8 cellular contexts compared by ENCODE assay signal in genomic region chrX:120250522-120251271, GRCh38. TPM values are rescaled to one million over a fixed set of nuclear protein-coding genes. Genes with fewer than 3 reads are reported as not detected.
DNase-seq lines count a peak whose midpoint lies in the region; ATAC-seq and TF ChIP-seq lines count a peak whose summit lies in the region.

TSS of gene ZBTB33 (plus strand) at chrX:120250812. CDS start at chrX:120253416, 2,604 bp downstream.

- no peaks in the 10 kb centered on the region for H3K9me3 ChIP-seq in fibroblast of lung (ENCODE audit: control insufficient read depth, insufficient read depth, low read depth, low read length)

- H3K9ac ChIP-seq in fibroblast of lung (ENCODE audit: insufficient read depth, low read length): peak within 1 kb of the TSS; percentile 70

- H3K27me3 Mint-ChIP-seq in activated T-helper 17 cell treated with anti-CD3 and anti-CD28 coated beads, Interleukin-2, amount 50 U/mL, for 72 hours: no peaks in the 10 kb centered on the region
- no peaks in the 10 kb centered on the region for H3K27me3 Mint-ChIP-seq in naive thymus-derived CD8-positive, alpha-beta T cell

- H3K4me2 ChIP-seq in fibroblast of lung (ENCODE audit: extremely low read depth, insufficient read depth, low read length): peak within 1 kb of the TSS; percentile 74

- H4K20me1 ChIP-seq in fibroblast of lung (ENCODE audit: control insufficient read depth, extremely low read depth, insufficient read depth, low read length): no peaks in the 10 kb centered on the region

- no peaks in the 10 kb centered on the region for H3K27me3 ChIP-seq in fibroblast of lung (ENCODE audit: control insufficient read depth, insufficient read depth, low read length)

- H3K36me3 ChIP-seq in fibroblast of lung (ENCODE audit: control insufficient read depth, insufficient read depth, low read length): no peaks in the 10 kb centered on the region

- H3K36me3 Mint-ChIP-seq in activated T-helper 17 cell treated with anti-CD3 and anti-CD28 coated beads, Interleukin-2, amount 50 U/mL, for 72 hours (ENCODE audit: low read depth): peaks cover 33% of the 10 kb centered on the region
- peaks cover 7 to 27% (median 11%) of the 10 kb centered on the region in 3 donors for H3K36me3 Mint-ChIP-seq in naive thymus-derived CD8-positive, alpha-beta T cell

- H3K9me3 Mint-ChIP-seq in activated T-helper 17 cell treated with anti-CD3 and anti-CD28 coated beads, Interleukin-2, amount 50 U/mL, for 72 hours: no peaks in the 10 kb centered on the region
- H3K9me3 Mint-ChIP-seq in naive thymus-derived CD8-positive, alpha-beta T cell: no peaks in the 10 kb centered on the region

- DNase-seq in ELF-1 (ENCODE audit: low read depth, low spot score) (peak; percentile 99), GOT3 (lab: John Stamatoyannopoulos, UW) (peak; percentile 68), RWPE1 (ENCODE audit: low spot score) (peak; percentile 86), fibroblast of lung (ENCODE audit: low read depth in 2 of 2) (peak; percentile 93 to 94)
- peak; percentile 71 to 90 (median 82) for DNase-seq in naive thymus-derived CD8-positive, alpha-beta T cell
- DNase-seq in stimulated activated naive CD4-positive, alpha-beta T cell (lab: John Stamatoyannopoulos, UW): peak; percentile 66 to 85 (median 78)

- peaks cover 11% of the 10 kb centered on the region for H3K79me2 ChIP-seq in fibroblast of lung (ENCODE audit: control insufficient read depth, insufficient read depth, low read length)

- H2AFZ ChIP-seq in fibroblast of lung (ENCODE audit: low read length): peak within 1 kb of the TSS; percentile 53

- peak within 1 kb of the TSS; percentile 44 to 83 (median 59) for H3K4me3 ChIP-seq in fibroblast of lung (replicated peaks in 1 of 4; ENCODE audit: control extremely low read depth in 1 of 4, insufficient read depth in 1 of 4, low read depth in 3 of 4, low read length in 4 of 4)

- H3K4me1 Mint-ChIP-seq in activated T-helper 17 cell treated with anti-CD3 and anti-CD28 coated beads, Interleukin-2, amount 50 U/mL, for 72 hours: peaks cover 10% of the 10 kb centered on the region
- H3K4me1 Mint-ChIP-seq in naive thymus-derived CD8-positive, alpha-beta T cell: peaks cover 7 to 39% (median 22%) of the 10 kb centered on the region in 4 donors

- peak within 1 kb of the TSS; percentile 86 for H3K27ac ChIP-seq in RWPE1
- H3K27ac ChIP-seq in fibroblast of lung (ENCODE audit: insufficient read depth, low read length): peak within 1 kb of the TSS; percentile 72

- peak; percentile 65 for TF ChIP-seq CTCF in LNCAP (IDR thresholded peaks at IDR 0.05)
- TF ChIP-seq CTCF in RWPE1 (conservative IDR thresholded peaks at IDR 0.05; ENCODE audit: low read depth): peak; percentile 75
- peak; percentile 34 to 54 for TF ChIP-seq CTCF in fibroblast of lung (conservative IDR thresholded peaks at IDR 0.05 in 1 of 2, IDR thresholded peaks at IDR 0.05 in 1 of 2; ENCODE audit: low read depth in 1 of 2, low read length in 2 of 2)

- CTCF ChIA-PET in RWPE1 (lab: Yijun Ruan, JAX): interaction anchor here (0.5 kb wide), 1 partner anchor 42 kb away, joined by 3 read pairs; no protein-coding TSS in a partner anchor

- H3K27ac Mint-ChIP-seq in activated T-helper 17 cell treated with anti-CD3 and anti-CD28 coated beads, Interleukin-2, amount 50 U/mL, for 72 hours: peak within 1 kb of the TSS; percentile 96
- peak within 1 kb of the TSS; percentile 94 to 99 (median 97) for H3K27ac Mint-ChIP-seq in naive thymus-derived CD8-positive, alpha-beta T cell

- peak; percentile 97 for ATAC-seq in activated T-helper 17 cell treated with anti-CD3 and anti-CD28 coated beads, Interleukin-2, amount 50 U/mL, for 72 hours (replicated peaks)
- peak; percentile 98 for ATAC-seq in naive thymus-derived CD8-positive, alpha-beta T cell

- H3K4me3 Mint-ChIP-seq in activated T-helper 17 cell treated with anti-CD3 and anti-CD28 coated beads, Interleukin-2, amount 50 U/mL, for 72 hours: peak within 1 kb of the TSS; percentile 93
- peak within 1 kb of the TSS; percentile 88 to 97 (median 94) for H3K4me3 Mint-ChIP-seq in naive thymus-derived CD8-positive, alpha-beta T cell

- H3K4me1 ChIP-seq in fibroblast of lung (ENCODE audit: control insufficient read depth, extremely low read depth, insufficient read depth, low read length): no peaks in the 10 kb centered on the region

- POLR2A ChIA-PET in RWPE1 (lab: Yijun Ruan, JAX; ENCODE audit: low non-redundant PET): no interaction called here
- POLR2A ChIA-PET in naive thymus-derived CD8-positive, alpha-beta T cell (lab: Charles Lee): interaction anchor here (0.5 to 2.5 kb wide), 13 partner anchors 9 to 837 kb away, joined by 3 to 29 read pairs (median 4); partner anchors contain the start of genes MCTS1 and RNF113A

RNA-seq across cellular contexts. Expression of gene ZBTB33, which starts in this region (rescaled TPM):
- total RNA-seq in activated T-helper 17 cell treated with anti-CD3 and anti-CD28 coated beads, Interleukin-2, amount 50 U/mL, for 72 hours: 10 to 100 TPM; 14.4 to 14.7 TPM
- total RNA-seq in fibroblast of lung: 9.7 and 10.3 TPM in 2 replicates
- 5.0 and 6.6 TPM in 2 replicates for polyA plus RNA-seq in fibroblast of lung
- polyA plus RNA-seq in fibroblast of lung (2012): 4.6 and 6.5 TPM in 2 replicates
- polyA minus RNA-seq in fibroblast of lung (ENCODE audit: low replicate concordance): 0.33 and 1.5 TPM in 2 replicates
- 10 to 100 TPM; 32.4 to 34.4 TPM for total RNA-seq in naive thymus-derived CD8-positive, alpha-beta T cell
- 10 to 100 TPM in 2 of 3 donors, 1 to 10 TPM in 1; 9.6 to 14.3 (median 13.6) TPM for polyA plus RNA-seq in naive thymus-derived CD8-positive, alpha-beta T cell

Comparison
In these comparisons a context has a peak if more than half of its experiments do, and no peak if none do; other contexts are left out.
1. Peak in every context shown above with its lines: DNase-seq, ATAC-seq, H3K4me3 ChIP-seq and H3K27ac ChIP-seq.